15 cellular contexts compared by ENCODE assay signal in genomic region chr18:9436176-9436575, GRCh38.
"Had no signal": no experiment of that assay in that cellular context is flagged by ENCODE, and none has a peak within 500 bp of the region (broad histone marks: within the 10 kb centered on the region; RNA-seq: fewer than 3 reads in every experiment).

No MANE protein-coding gene starts in this region.

- H3K4me3 ChIP-seq: lung, right atrium auricular region, transverse colon had no signal

- FAIRE-seq: small intestine had no signal

- H3K27ac ChIP-seq: brain microvascular endothelial cell, right atrium auricular region, transverse colon had no signal

- H3K27me3 ChIP-seq: brain microvascular endothelial cell, right atrium auricular region, transverse colon had no signal

- H3K36me3 ChIP-seq: brain microvascular endothelial cell, right atrium auricular region, transverse colon had no signal

- H3K4me1 ChIP-seq: transverse colon had no signal

- ATAC-seq: activated CD4-positive, CD25-positive, alpha-beta regulatory T cell treated with anti-CD3 and anti-CD28 coated beads, Interleukin-2, amount 50 U/mL, for 24 hours; stimulated activated naive CD8-positive, alpha-beta T cell treated with anti-CD3 and anti-CD28 coated beads, Interleukin-15, Interleukin-2, amounts not matched to agents 100 U/mL and 50 U/mL, for 24 hours had no signal

- DNase-seq: activated naive CD4-positive, alpha-beta T cell; activated naive CD8-positive, alpha-beta T cell treated with anti-CD3 and anti-CD28 coated beads, Interleukin-2, amount 10 ng/mL, durations not matched to agents 7 days and 5 days; brain microvascular endothelial cell; effector memory CD4-positive, alpha-beta T cell; foreskin melanocyte; head of caudate nucleus; immature natural killer cell; left cardiac atrium; naive B cell; small intestine; stimulated activated naive CD8-positive, alpha-beta T cell treated with anti-CD3 and anti-CD28 coated beads, Interleukin-15, Interleukin-2, amounts not matched to agents 100 U/mL and 50 U/mL, for 24 hours; transverse colon had no signal

- H3K9me3 ChIP-seq: right atrium auricular region, transverse colon had no signal
